ENCODE assay signal across 8 cellular contexts in genomic region chr10:69344591-69345244, GRCh38.
DNase-seq lines count a peak whose midpoint lies in the region; ATAC-seq, FAIRE-seq and TF ChIP-seq lines count a peak whose summit lies in the region.

No MANE protein-coding gene starts in this region.

- H3K36me3 Mint-ChIP-seq in activated naive CD4-positive, alpha-beta T cell treated with anti-CD3 and anti-CD28 coated beads for 36 hours (ENCODE audit: low read depth): peaks cover 47% of the 10 kb centered on the region
- peaks cover 53% of the 10 kb centered on the region for H3K36me3 Mint-ChIP-seq in activated naive CD8-positive, alpha-beta T cell treated with anti-CD3 and anti-CD28 coated beads, Interleukin-2, amount 50 U/mL, for 24 hours (ENCODE audit: low read depth)
- peaks cover 61% of the 10 kb centered on the region for H3K36me3 Mint-ChIP-seq in stimulated activated naive CD8-positive, alpha-beta T cell treated with anti-CD3 and anti-CD28 coated beads, Interleukin-15, Interleukin-2, amounts not matched to agents 100 ng/mL and 50 ng/mL, for 24 hours (ENCODE audit: low read depth)

- no peak for FAIRE-seq in D721Med (lab: Jason Lieb, UNC)

- DNase-seq in activated naive CD4-positive, alpha-beta T cell treated with anti-CD3 and anti-CD28 coated beads for 36 hours: peak; percentile 51
- no peak for DNase-seq in activated naive CD4-positive, alpha-beta T cell treated with Interleukin-2 at 50 U/mL for 16 hours
- no peak for DNase-seq in activated naive CD8-positive, alpha-beta T cell treated with anti-CD3 and anti-CD28 coated beads, Interleukin-2, amount 50 U/mL, for 24 hours
- DNase-seq in kidney glomerular epithelial cell (lab: John Stamatoyannopoulos, UW) (no peak), D721Med (ENCODE audit: insufficient read length, low spot score) (no peak), NCI-H82 (lab: John Stamatoyannopoulos, UW) (no peak)

- no peaks in the 10 kb centered on the region for H3K27me3 Mint-ChIP-seq in activated naive CD4-positive, alpha-beta T cell treated with anti-CD3 and anti-CD28 coated beads for 36 hours (ENCODE audit: low read depth)
- no peaks in the 10 kb centered on the region for H3K27me3 Mint-ChIP-seq in activated naive CD8-positive, alpha-beta T cell treated with anti-CD3 and anti-CD28 coated beads, Interleukin-2, amount 50 U/mL, for 24 hours
- no peaks in the 10 kb centered on the region for H3K27me3 Mint-ChIP-seq in stimulated activated naive CD8-positive, alpha-beta T cell treated with anti-CD3 and anti-CD28 coated beads, Interleukin-15, Interleukin-2, amounts not matched to agents 100 ng/mL and 50 ng/mL, for 24 hours

- peak overlapping the region; percentile 68 for H3K27ac Mint-ChIP-seq in activated naive CD4-positive, alpha-beta T cell treated with anti-CD3 and anti-CD28 coated beads for 36 hours
- peak overlapping the region; percentile 14 for H3K27ac Mint-ChIP-seq in activated naive CD8-positive, alpha-beta T cell treated with anti-CD3 and anti-CD28 coated beads, Interleukin-2, amount 50 U/mL, for 24 hours
- peak overlapping the region; percentile 47 for H3K27ac Mint-ChIP-seq in stimulated activated naive CD8-positive, alpha-beta T cell treated with anti-CD3 and anti-CD28 coated beads, Interleukin-15, Interleukin-2, amounts not matched to agents 100 ng/mL and 50 ng/mL, for 24 hours

- CTCF ChIA-PET in activated naive CD4-positive, alpha-beta T cell treated with anti-CD3 and anti-CD28 coated beads for 36 hours (lab: Charles Lee): interaction anchor here (1.3 to 2.0 kb wide), 2 partner anchors 21 to 106 kb away, joined by 5 read pairs; no protein-coding TSS in a partner anchor

- H3K9me3 Mint-ChIP-seq in activated naive CD4-positive, alpha-beta T cell treated with anti-CD3 and anti-CD28 coated beads for 36 hours: no peaks in the 10 kb centered on the region
- no peaks in the 10 kb centered on the region for H3K9me3 Mint-ChIP-seq in activated naive CD8-positive, alpha-beta T cell treated with anti-CD3 and anti-CD28 coated beads, Interleukin-2, amount 50 U/mL, for 24 hours
- H3K9me3 Mint-ChIP-seq in stimulated activated naive CD8-positive, alpha-beta T cell treated with anti-CD3 and anti-CD28 coated beads, Interleukin-15, Interleukin-2, amounts not matched to agents 100 ng/mL and 50 ng/mL, for 24 hours: no peaks in the 10 kb centered on the region

- intact Hi-C loops in activated naive CD4-positive, alpha-beta T cell treated with anti-CD3 and anti-CD28 coated beads for 36 hours (cut with micrococcal nuclease): loop anchor here (1.0 kb wide), 1 partner anchor 9 kb away; no protein-coding TSS in a partner anchor

- H3K4me1 Mint-ChIP-seq in activated naive CD4-positive, alpha-beta T cell treated with anti-CD3 and anti-CD28 coated beads for 36 hours (ENCODE audit: low read depth): peaks cover 78% of the 10 kb centered on the region
- H3K4me1 Mint-ChIP-seq in activated naive CD8-positive, alpha-beta T cell treated with anti-CD3 and anti-CD28 coated beads, Interleukin-2, amount 50 U/mL, for 24 hours: peaks cover 83% of the 10 kb centered on the region
- H3K4me1 Mint-ChIP-seq in stimulated activated naive CD8-positive, alpha-beta T cell treated with anti-CD3 and anti-CD28 coated beads, Interleukin-15, Interleukin-2, amounts not matched to agents 100 ng/mL and 50 ng/mL, for 24 hours (ENCODE audit: low read depth): peaks cover 80% of the 10 kb centered on the region

- peak; percentile 63 for ATAC-seq in HG03460 (IDR thresholded peaks at IDR 0.05; ENCODE audit: unreplicated experiment)
- ATAC-seq in activated naive CD8-positive, alpha-beta T cell treated with anti-CD3 and anti-CD28 coated beads, Interleukin-2, amount 50 U/mL, for 24 hours: peak; percentile 47

- H3K4me3 Mint-ChIP-seq in activated naive CD4-positive, alpha-beta T cell treated with anti-CD3 and anti-CD28 coated beads for 36 hours: no peak overlapping the region
- no peak overlapping the region for H3K4me3 Mint-ChIP-seq in activated naive CD8-positive, alpha-beta T cell treated with anti-CD3 and anti-CD28 coated beads, Interleukin-2, amount 50 U/mL, for 24 hours
- no peak overlapping the region for H3K4me3 Mint-ChIP-seq in stimulated activated naive CD8-positive, alpha-beta T cell treated with anti-CD3 and anti-CD28 coated beads, Interleukin-15, Interleukin-2, amounts not matched to agents 100 ng/mL and 50 ng/mL, for 24 hours

- TF ChIP-seq CTCF in D721Med (IDR thresholded peaks at IDR 0.05; ENCODE audit: insufficient read depth, missing control alignments): no peak

Comparison
In these comparisons a context has a peak if more than half of its experiments do, and no peak if none do; other contexts are left out.
1. H3K27ac Mint-ChIP-seq: peak in every context shown above with its lines; median percentile 68 in activated naive CD4-positive, alpha-beta T cell treated with anti-CD3 and anti-CD28 coated beads for 36 hours; 47 in stimulated activated naive CD8-positive, alpha-beta T cell treated with anti-CD3 and anti-CD28 coated beads, Interleukin-15, Interleukin-2, amounts not matched to agents 100 ng/mL and 50 ng/mL, for 24 hours; 14 in activated naive CD8-positive, alpha-beta T cell treated with anti-CD3 and anti-CD28 coated beads, Interleukin-2, amount 50 U/mL, for 24 hours.